Comparison of ENCODE assay signal across 7 cellular contexts in genomic region chr2:101223814-101224231, GRCh38. TPM values are rescaled to one million over a fixed set of nuclear protein-coding genes. Genes with fewer than 3 reads are reported as not detected.
A peak's percentile ranks its signal among the peaks of the same experiment; 100 is the strongest.
DNase-seq lines count a peak whose midpoint lies in the region; ATAC-seq and TF ChIP-seq lines count a peak whose summit lies in the region.

No MANE protein-coding gene starts in this region.

- no peak overlapping the region for H3K27ac ChIP-seq in smooth muscle cell (ENCODE audit: low read depth)

- no peak overlapping the region for H2AFZ ChIP-seq in smooth muscle cell (ENCODE audit: low read depth)

- H3K9me3 ChIP-seq in smooth muscle cell (replicated peaks; ENCODE audit: low read depth): no peaks in the 10 kb centered on the region

- H3K9ac ChIP-seq in smooth muscle cell (ENCODE audit: low read depth): no peak overlapping the region

- no peak for TF ChIP-seq CTCF in smooth muscle cell (IDR thresholded peaks at IDR 0.05; ENCODE audit: borderline replicate concordance, insufficient read depth, poor library complexity, severe bottlenecking)

- no peaks in the 10 kb centered on the region for H3K79me2 ChIP-seq in smooth muscle cell (ENCODE audit: low read depth)

- peak overlapping the region; percentile 36 for H3K4me3 Mint-ChIP-seq in activated naive CD8-positive, alpha-beta T cell

- H3K4me2 ChIP-seq in smooth muscle cell: no peak overlapping the region

- no peaks in the 10 kb centered on the region for H4K20me1 ChIP-seq in smooth muscle cell (ENCODE audit: low read depth)

- no peaks in the 10 kb centered on the region for H3K27me3 Mint-ChIP-seq in activated naive CD8-positive, alpha-beta T cell

- H3K36me3 ChIP-seq in smooth muscle cell (ENCODE audit: low read depth): no peaks in the 10 kb centered on the region

- no peaks in the 10 kb centered on the region for H3K4me1 ChIP-seq in smooth muscle cell (ENCODE audit: low read depth)

- WGBS in smooth muscle cell (ENCODE audit: low lambda C conversion rate): 80% methylated on average over 7 of the region's 7 CpGs

- DNase-seq in RPMI8226 (peak; percentile 88), smooth muscle cell (lab: John Stamatoyannopoulos, UW; ENCODE audit: unreplicated experiment) (no peak), Right ventricle myocardium superior (no peak)
- DNase-seq in stimulated activated naive CD8-positive, alpha-beta T cell treated with anti-CD3 and anti-CD28 coated beads, Interleukin-15, Interleukin-2, amounts not matched to agents 100 U/mL and 50 U/mL, for 24 hours: peak; percentile 41

- H3K4me3 ChIP-seq in smooth muscle cell: no peak overlapping the region

- H3K9me3 Mint-ChIP-seq in activated naive CD8-positive, alpha-beta T cell (ENCODE audit: low read depth): no peaks in the 10 kb centered on the region

- no peaks in the 10 kb centered on the region for H3F3A ChIP-seq in smooth muscle cell (ENCODE audit: low read depth)

- ATAC-seq in GM19023 (IDR thresholded peaks at IDR 0.05; ENCODE audit: unreplicated experiment) (peak; percentile 98), HG03045 (IDR thresholded peaks at IDR 0.05; ENCODE audit: unreplicated experiment) (peak; percentile 97), Right ventricle myocardium superior (ENCODE audit: poor library complexity) (no peak)
- peak; percentile 92 for ATAC-seq in stimulated activated naive CD8-positive, alpha-beta T cell treated with anti-CD3 and anti-CD28 coated beads, Interleukin-15, Interleukin-2, amounts not matched to agents 100 U/mL and 50 U/mL, for 24 hours

- intact Hi-C loops in Right ventricle myocardium superior (cut with DNase I): no loop called here

- H3K4me1 Mint-ChIP-seq in activated naive CD8-positive, alpha-beta T cell (ENCODE audit: low read depth): peaks cover 14% of the 10 kb centered on the region

- H3K27me3 ChIP-seq in smooth muscle cell (ENCODE audit: low read depth): no peaks in the 10 kb centered on the region

- peak overlapping the region; percentile 89 for H3K27ac Mint-ChIP-seq in activated naive CD8-positive, alpha-beta T cell

- H3K36me3 Mint-ChIP-seq in activated naive CD8-positive, alpha-beta T cell: no peaks in the 10 kb centered on the region

RNA-seq across cellular contexts. Expression of gene CNOT11, which starts 28.9 kb away (rescaled TPM):
- 53.8 and 65.2 TPM in 2 replicates for total RNA-seq in smooth muscle cell
- 50.0 and 54.6 TPM in 2 replicates for polyA plus RNA-seq in smooth muscle cell
- total RNA-seq in Right ventricle myocardium superior: 33.1 TPM

Comparison
In these comparisons a context has a peak if more than half of its experiments do, and no peak if none do; other contexts are left out.
1. DNase-seq: peak in RPMI8226 (single experiment) and stimulated activated naive CD8-positive, alpha-beta T cell treated with anti-CD3 and anti-CD28 coated beads, Interleukin-15, Interleukin-2, amounts not matched to agents 100 U/mL and 50 U/mL, for 24 hours (single experiment); none in smooth muscle cell (single experiment) and Right ventricle myocardium superior (single experiment).